Comparison of ENCODE assay signal across 8 cellular contexts in genomic region chr9:35658144-35658893, GRCh38. TPM values are rescaled to one million over a fixed set of nuclear protein-coding genes. Genes with fewer than 3 reads are reported as not detected.
DNase-seq lines count a peak whose midpoint lies in the region; ATAC-seq and TF ChIP-seq lines count a peak whose summit lies in the region.

CCDC107 (plus strand) TSS chr9:35658292; CDS start chr9:35658380, 88 bp downstream.

- H3K27me3 ChIP-seq in BE2C (no peaks in the 10 kb centered on the region), left lung (no peaks in the 10 kb centered on the region)

- intact Hi-C loops in left lung (cut with DNase I) = no loop called here

- peak; percentile 64 for ATAC-seq in HG03439 (IDR thresholded peaks at IDR 0.05; ENCODE audit: unreplicated experiment)
- peak; percentile 88 for ATAC-seq in left lung

- peak within 1 kb of the TSS; percentile 72 for H3K4me3 ChIP-seq in BE2C (ENCODE audit: low read depth, low read length)
- peak within 1 kb of the TSS; percentile 95 for H3K4me3 ChIP-seq in coronary artery
- peak within 1 kb of the TSS; percentile 83 to 96 for H3K4me3 ChIP-seq in left lung

- H3K36me3 ChIP-seq in BE2C (peaks cover 4% of the 10 kb centered on the region), left lung (peaks cover 0 to 21% of the 10 kb centered on the region in 2 donors)

- DNase-seq in BE2C = peak; percentile 92
- peak; percentile 46 to 88 for DNase-seq in NCI-H526 (lab: John Stamatoyannopoulos, UW)
- DNase-seq in activated CD4-positive, alpha-beta T cell treated with anti-CD3 and anti-CD28 coated beads, Interleukin-2, amount 50 U/mL, for 1 hour = peak; percentile 81
- DNase-seq in coronary artery (ENCODE audit: low spot score) = no peak
- peak; percentile 84 to 96 for DNase-seq in left lung
- peak; percentile 82 for DNase-seq in stimulated activated CD4-positive, alpha-beta T cell treated with anti-CD3 and anti-CD28 coated beads, Interleukin-4, amount 100 ng/mL, for 1 hour

- H3K4me1 ChIP-seq in BE2C (0 out of 2 replicates have a peak, but pooled peaks cover 3% of the 10 kb centered on the region), left lung (peaks cover 0 to 56% of the 10 kb centered on the region in 2 donors)

- TF ChIP-seq CTCF in BE2C (IDR thresholded peaks at IDR 0.05; ENCODE audit: low read depth, low read length) = peak; percentile 49; the same call in 1 of the 2 replicates
- TF ChIP-seq CTCF in coronary artery (IDR thresholded peaks at IDR 0.05) = peak; percentile 23
- peak; percentile 44 to 46 for TF ChIP-seq CTCF in left lung (IDR thresholded peaks at IDR 0.05)

- H3K27ac ChIP-seq in coronary artery (peak within 1 kb of the TSS; percentile 99), left lung (peak within 1 kb of the TSS; percentile 96 to 97)

- peak; percentile 88 for TF ChIP-seq POLR2A in GM19193 (IDR thresholded peaks at IDR 0.05; ENCODE audit: extremely low read depth, insufficient read depth, insufficient read length)

- H3K9me3 ChIP-seq in BE2C (no peaks in the 10 kb centered on the region), left lung (no peaks in the 10 kb centered on the region)

RNA-seq across cellular contexts. Expression of gene CCDC107, which starts in this region (rescaled TPM):
- 30.6 TPM for polyA plus RNA-seq in BE2C (2012; ENCODE audit: insufficient read depth, insufficient read length, low read depth)
- total RNA-seq in left lung = 10 to 100 TPM; 24.7 to 25.6 TPM
